9 cellular contexts compared by ENCODE assay signal in the genomic region with DNA sequence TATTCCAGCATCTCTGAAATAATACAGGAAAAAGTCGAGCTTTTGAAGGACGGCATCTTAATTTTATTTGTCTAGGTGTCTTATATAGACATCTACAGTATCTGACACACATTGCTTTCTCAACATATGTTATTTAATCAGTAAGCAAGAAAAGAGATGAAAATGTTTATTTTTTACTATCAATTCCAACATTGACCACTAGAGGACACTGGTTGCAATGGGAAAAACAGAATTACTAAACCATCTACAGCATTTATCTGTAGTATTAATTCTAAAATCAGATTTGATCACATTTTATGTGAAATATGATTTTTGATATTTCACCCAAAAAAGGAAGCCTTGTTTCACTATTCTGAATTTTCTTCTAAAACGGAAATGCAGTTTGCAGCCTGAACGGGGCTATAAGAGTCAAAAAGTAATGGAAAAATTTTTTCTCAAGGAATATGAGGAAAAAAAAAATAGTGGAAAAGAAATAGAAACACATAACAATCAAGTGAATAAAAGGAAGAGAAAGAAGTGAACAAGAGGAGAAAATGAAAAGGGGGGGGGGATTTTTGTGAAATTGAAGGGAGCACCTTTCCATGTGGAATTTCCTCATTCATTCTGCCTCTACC.
DNase-seq lines count a peak whose midpoint lies in the region; ATAC-seq, FAIRE-seq and TF ChIP-seq lines count a peak whose summit lies in the region.
"Had no signal": no experiment of that assay in that cellular context is flagged by ENCODE, and none has a peak within 500 bp of the region (broad histone marks: within the 10 kb centered on the region; RNA-seq: fewer than 3 reads in every experiment).

No MANE protein-coding gene starts in this region.

- no peak overlapping the region for H2BK5ac ChIP-seq in mesenchymal stem cell (ENCODE audit: low read depth, low read length, poor library complexity, severe bottlenecking)

- no peaks in the 10 kb centered on the region for H3K27me3 ChIP-seq in CD8-positive, alpha-beta T cell (ENCODE audit: insufficient read depth, low read length)
- H3K27me3 ChIP-seq in K562 (ENCODE audit: control insufficient read depth in 2 of 2, insufficient read depth in 2 of 2, low read length in 2 of 2): no peaks in the 10 kb centered on the region
- H3K27me3 ChIP-seq in mesenchymal stem cell (ENCODE audit: control insufficient read depth in 1 of 2, insufficient read depth in 1 of 2, low read length in 2 of 2): no peaks in the 10 kb centered on the region

- no peak overlapping the region for H2BK15ac ChIP-seq in mesenchymal stem cell (ENCODE audit: low read depth, poor library complexity, severe bottlenecking)

- H4K20me1 ChIP-seq in K562 (replicated peaks; ENCODE audit: control insufficient read depth, insufficient read depth, low read length): no peaks in the 10 kb centered on the region

- H3K27ac ChIP-seq in CD8-positive, alpha-beta T cell (ENCODE audit: low read depth, low read length): no peak overlapping the region
- H3K27ac ChIP-seq in K562 (ENCODE audit: extremely low read depth, low read depth, low read length): no peak overlapping the region
- H3K27ac ChIP-seq in mesenchymal stem cell (ENCODE audit: low read length, poor library complexity, severe bottlenecking): no peak overlapping the region

- peaks cover 6% of the 10 kb centered on the region for H3K36me3 Mint-ChIP-seq in CD8-positive, alpha-beta T cell

- no peak overlapping the region for H2AK5ac ChIP-seq in mesenchymal stem cell (ENCODE audit: low read length, severe bottlenecking)

- 9% methylated on average over 4 of the region's 4 CpGs for WGBS in K562 (ENCODE audit: insufficient coverage, low coverage, missing lambda C conversion rate)
- no CpG with 5 or more reads among the region's 4 CpGs for WGBS in mesenchymal stem cell

- H3K79me2 ChIP-seq in K562 (ENCODE audit: control insufficient read depth, insufficient read depth, low read length): no peaks in the 10 kb centered on the region

- in situ Hi-C loops in K562 (cut with MboI): loop anchor here (25.0 kb wide), 1 partner anchor 400 kb away; no protein-coding TSS in a partner anchor

- FAIRE-seq in K562 (lab: Jason Lieb, UNC): no peak

- TF ChIP-seq CTCF in CD8-positive, alpha-beta T cell (IDR thresholded peaks at IDR 0.05): peak; percentile 99
- peak; percentile 44 to 73 (median 49); a peak in 4 of 6 replicates for TF ChIP-seq CTCF in K562 (IDR thresholded peaks at IDR 0.05 in 2 of 3, conservative IDR thresholded peaks at IDR 0.05 in 1 of 3; ENCODE audit: insufficient read depth in 2 of 3, low read depth in 1 of 3, low read length in 3 of 3)

- no peaks in the 10 kb centered on the region for H3K9me1 ChIP-seq in K562 (ENCODE audit: control insufficient read depth, insufficient read depth, low read length)

- H2BK120ac ChIP-seq in mesenchymal stem cell (ENCODE audit: low read depth, low read length): no peak overlapping the region

- peak in 1 of 2 experiments; percentile 53; a peak in 2 of 4 replicates for TF ChIP-seq RAD21 in K562 (CRISPR knock-in tag; conservative IDR thresholded peaks at IDR 0.05 in 1 of 2, IDR thresholded peaks at IDR 0.05 in 1 of 2)

- no peak overlapping the region for H3K4me3 ChIP-seq in CD8-positive, alpha-beta T cell (ENCODE audit: low read depth, low read length)
- H3K4me3 ChIP-seq in K562: no peak overlapping the region
- H3K4me3 ChIP-seq in mesenchymal stem cell (ENCODE audit: insufficient read depth in 1 of 2, low read depth in 1 of 2, low read length in 2 of 2): no peak overlapping the region

- no peak overlapping the region for H3K14ac ChIP-seq in mesenchymal stem cell (ENCODE audit: low read length in 2 of 2)

- intact Hi-C loops in CD8-positive, alpha-beta T cell (cut with DNase I, micrococcal nuclease): loop anchor here (1.0 to 10.0 kb wide), 7 partner anchors 40 to 1115 kb away; a partner anchor contains a TSS
- intact Hi-C loops in K562 (cut with micrococcal nuclease): loop anchor here (5.0 kb wide), 2 partner anchors 100 to 415 kb away; a partner anchor contains a TSS

- H3K36me3 ChIP-seq in CD8-positive, alpha-beta T cell (ENCODE audit: insufficient read depth, low read length): no peaks in the 10 kb centered on the region
- H3K36me3 ChIP-seq in K562 (ENCODE audit: control insufficient read depth, insufficient read depth, low read length) (no peaks in the 10 kb centered on the region), mesenchymal stem cell (ENCODE audit: control insufficient read depth in 1 of 2, insufficient read depth in 2 of 2, low read depth in 1 of 2, low read length in 2 of 2) (peaks cover 0 to 4% of the 10 kb centered on the region in 2 experiments)

- H3K18ac ChIP-seq in mesenchymal stem cell (ENCODE audit: low read depth in 1 of 2, low read length in 2 of 2): no peak overlapping the region

- no peak overlapping the region for H3K23ac ChIP-seq in mesenchymal stem cell (ENCODE audit: low read length in 2 of 2)

- no peak overlapping the region for H4K8ac ChIP-seq in mesenchymal stem cell (ENCODE audit: low read length)

- no peaks in the 10 kb centered on the region for H3K9me3 ChIP-seq in CD8-positive, alpha-beta T cell (ENCODE audit: low read length)
- H3K9me3 ChIP-seq in K562 (replicated peaks; ENCODE audit: control insufficient read depth, insufficient read depth, low read depth, low read length): no peaks in the 10 kb centered on the region
- no peaks in the 10 kb centered on the region for H3K9me3 ChIP-seq in mesenchymal stem cell (ENCODE audit: control insufficient read depth, low read length)

- H2BK12ac ChIP-seq in mesenchymal stem cell (ENCODE audit: low read length in 2 of 2): no peak overlapping the region

- H3K9me3 Mint-ChIP-seq in CD8-positive, alpha-beta T cell: no peaks in the 10 kb centered on the region
- H3K9me3 Mint-ChIP-seq: IgD-negative memory B cell had no signal

- peak; percentile 63 for ATAC-seq in CD8-positive, alpha-beta T cell
- peak; percentile 51 for ATAC-seq in HG03159 (IDR thresholded peaks at IDR 0.05; ENCODE audit: unreplicated experiment)
- ATAC-seq in K562: 0 out of 3 replicates have a peak, but pooled peaks have one; percentile 36
- no peak for ATAC-seq in HG02642 (IDR thresholded peaks at IDR 0.05; ENCODE audit: poor library complexity, unreplicated experiment)
- no peak for ATAC-seq in GM18511 (IDR thresholded peaks at IDR 0.05; ENCODE audit: unreplicated experiment)
- ATAC-seq in GM19463 (IDR thresholded peaks at IDR 0.05; ENCODE audit: unreplicated experiment): no peak

- H3K4me1 Mint-ChIP-seq in CD8-positive, alpha-beta T cell (ENCODE audit: low read depth): peaks cover 19% of the 10 kb centered on the region

- POLR2A ChIA-PET in CD8-positive, alpha-beta T cell (lab: Charles Lee): interaction anchor here (0.5 kb wide), 1 partner anchor 94 kb away, joined by 3 read pairs; no protein-coding TSS in a partner anchor
- POLR2A ChIA-PET in K562 (lab: Yijun Ruan, JAX): no interaction called here

- H3K4me3 Mint-ChIP-seq in CD8-positive, alpha-beta T cell: no peak overlapping the region
- H3K4me3 Mint-ChIP-seq: IgD-negative memory B cell had no signal

- no peak for DNase-seq in CD8-positive, alpha-beta T cell
- peak in 2 of 4 experiments; percentile 9 to 12 for DNase-seq in K562 (ENCODE audit: extremely low read depth in 1 of 4, low spot score in 3 of 4)
- DNase-seq in mesenchymal stem cell: peak; percentile 36
- no peak for DNase-seq in stimulated activated CD4-positive, alpha-beta T cell treated with anti-CD3 and anti-CD28 coated beads, Interleukin-4, amount 100 ng/mL, for 4 hours

- H3K79me1 ChIP-seq in mesenchymal stem cell (replicated peaks; ENCODE audit: low read length, poor library complexity, severe bottlenecking): no peaks in the 10 kb centered on the region

- peaks cover 10% of the 10 kb centered on the region for H3K4me1 ChIP-seq in CD8-positive, alpha-beta T cell (ENCODE audit: insufficient read depth, low read length)
- H3K4me1 ChIP-seq in K562 (replicated peaks in 1 of 2; ENCODE audit: control insufficient read depth in 2 of 2, insufficient read depth in 2 of 2, low read length in 2 of 2) (no peaks in the 10 kb centered on the region; a peak in 1 of 5 replicates), mesenchymal stem cell (ENCODE audit: control insufficient read depth, insufficient read depth, low read depth, low read length) (no peaks in the 10 kb centered on the region)

- TF ChIP-seq POLR2A in K562 (conservative IDR thresholded peaks at IDR 0.05): no peak

- CTCF ChIA-PET in CD8-positive, alpha-beta T cell (lab: Charles Lee): interaction anchor here (0.8 to 2.5 kb wide), 8 partner anchors 9 to 159 kb away, joined by 3 to 17 read pairs (median 8); a partner anchor contains a TSS
- CTCF ChIA-PET in K562 (lab: Yijun Ruan, JAX; ENCODE audit: low intra/inter-chr PET ratio): interaction anchor here (2.2 kb wide), 1 partner anchor 410 kb away, joined by 4 read pairs; no protein-coding TSS in a partner anchor

- H4K91ac ChIP-seq in mesenchymal stem cell (ENCODE audit: low read length): no peak overlapping the region

- H3K27me3 Mint-ChIP-seq in CD8-positive, alpha-beta T cell (ENCODE audit: low read depth): no peaks in the 10 kb centered on the region
- H3K27me3 Mint-ChIP-seq: IgD-negative memory B cell had no signal

- TF ChIP-seq EP300 in K562 (IDR thresholded peaks at IDR 0.05; ENCODE audit: low read length): no peak

- H3K4ac ChIP-seq in mesenchymal stem cell (ENCODE audit: low read depth in 1 of 2, low read length in 2 of 2): no peak overlapping the region

- no peak overlapping the region for H3K4me2 ChIP-seq in K562 (ENCODE audit: insufficient read depth, low read length)
- no peak overlapping the region for H3K4me2 ChIP-seq in mesenchymal stem cell (ENCODE audit: low read length, poor library complexity, severe bottlenecking)

- no TSS peak for BruUV-seq in K562 (replicated peaks; lab: Mats Ljungman, UMichigan)

- no peak overlapping the region for H3K9ac ChIP-seq in K562 (ENCODE audit: insufficient read depth in 1 of 2, low read depth in 2 of 2, low read length in 2 of 2)
- H3K9ac ChIP-seq in mesenchymal stem cell (ENCODE audit: low read length): no peak overlapping the region

- H3K27ac Mint-ChIP-seq in CD8-positive, alpha-beta T cell: no peak overlapping the region
- H3K27ac Mint-ChIP-seq: IgD-negative memory B cell had no signal

- H2AFZ ChIP-seq in K562 (ENCODE audit: low read depth, low read length): no peak overlapping the region
- H2AFZ ChIP-seq in mesenchymal stem cell (ENCODE audit: low read depth, low read length): no peak overlapping the region

TF ChIP-seq in K562, 482 proteins besides CTCF, POLR2A, EP300 and RAD21 (continues in another document):
- no peak for TF ChIP-seq ZNF23 (CRISPR knock-in tag; IDR thresholded peaks at IDR 0.05)
- no peak for TF ChIP-seq NFIX (CRISPR knock-in tag; IDR thresholded peaks at IDR 0.05; ENCODE audit: low read depth)
- no peak for TF ChIP-seq ZNF239 (CRISPR knock-in tag; IDR thresholded peaks at IDR 0.05)

Comparison
In these comparisons a context has a peak if more than half of its experiments do, and no peak if none do; other contexts are left out.
1. ATAC-seq: peak in CD8-positive, alpha-beta T cell (single experiment), HG03159 (single experiment) and K562 (single experiment); none in HG02642 (single experiment), GM18511 (single experiment) and GM19463 (single experiment).